Comparison of ENCODE assay signal across 8 cellular contexts in the genomic region with DNA sequence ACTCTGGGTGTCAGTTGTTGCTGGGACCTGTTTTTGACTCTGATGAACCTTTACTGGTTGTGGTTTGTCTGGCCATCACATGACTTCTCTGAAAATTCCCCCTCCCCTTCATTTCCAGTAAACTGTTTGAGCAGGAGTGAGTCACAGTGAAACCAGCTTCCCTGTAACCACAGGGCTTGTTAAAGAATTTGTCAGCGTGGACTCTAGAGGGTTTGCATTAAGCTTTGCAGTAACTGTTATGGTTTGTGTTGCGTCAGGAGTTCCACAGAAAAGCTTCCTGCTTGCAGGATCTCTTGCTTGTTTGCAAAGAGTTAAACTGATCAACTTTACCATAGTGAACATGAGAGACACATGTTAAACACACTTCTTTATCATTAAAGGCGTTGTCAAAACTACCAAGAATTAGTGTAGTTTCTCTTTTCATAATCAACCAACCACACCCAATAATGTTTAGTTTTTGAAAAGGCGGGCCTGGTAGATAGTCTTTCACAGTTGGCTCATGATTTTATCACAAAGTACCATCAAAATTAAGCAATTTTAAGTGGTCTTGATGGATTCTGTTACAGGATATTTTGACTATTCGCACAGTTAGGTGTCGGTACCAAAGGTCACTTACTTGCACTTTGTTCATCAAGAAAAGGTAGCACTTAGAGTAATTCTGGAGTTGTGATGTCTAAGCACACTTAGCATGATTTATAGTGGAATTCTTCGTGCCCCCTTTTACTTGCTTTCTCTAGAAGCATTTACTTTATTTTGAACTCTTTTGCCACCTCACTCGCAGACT.
DNase-seq lines count a peak whose midpoint lies in the region; ATAC-seq and TF ChIP-seq lines count a peak whose summit lies in the region.

No MANE protein-coding gene starts in this region.

- CTCF ChIA-PET in A673 (lab: Charles Lee): interaction anchor here (0.9 kb wide), 1 partner anchor 43 kb away, joined by 3 read pairs; no protein-coding TSS in a partner anchor

- ATAC-seq in GM18511 (IDR thresholded peaks at IDR 0.05; ENCODE audit: unreplicated experiment) (peak; percentile 91), HG02973 (IDR thresholded peaks at IDR 0.05; ENCODE audit: unreplicated experiment) (peak; percentile 85)

- H3K9ac ChIP-seq in mucosa of rectum (ENCODE audit: low read depth in 1 of 2, low read length in 2 of 2): peak overlapping the region; percentile 3 to 70

- POLR2A ChIA-PET in A673 (lab: Charles Lee; ENCODE audit: low non-redundant PET): interaction anchor here (0.6 to 1.1 kb wide), 3 partner anchors 9 to 51 kb away, joined by 3 to 21 read pairs (median 9); no protein-coding TSS in a partner anchor

- H3K4me3 ChIP-seq in A673 (ENCODE audit: low read depth, low read length, poor library complexity, severe bottlenecking): peak overlapping the region; percentile 10
- peak overlapping the region; percentile 36 for H3K4me3 ChIP-seq in effector memory CD4-positive, alpha-beta T cell (ENCODE audit: insufficient read depth, low read depth, low read length, poor library complexity, severe bottlenecking)
- H3K4me3 ChIP-seq in mucosa of rectum (ENCODE audit: low read length in 2 of 2): peak overlapping the region; percentile 49 to 58

- H3K27ac ChIP-seq in A673 (ENCODE audit: low read depth, low read length, poor library complexity, severe bottlenecking) (peak overlapping the region; percentile 96), mucosa of rectum (ENCODE audit: low read depth in 2 of 2, low read length in 2 of 2) (peak overlapping the region; percentile 82 to 93)
- peak overlapping the region; percentile 83 for H3K27ac ChIP-seq in effector memory CD4-positive, alpha-beta T cell (ENCODE audit: insufficient read depth, low read length, poor library complexity, severe bottlenecking)

- no peaks in the 10 kb centered on the region for H3K27me3 ChIP-seq in A673 (replicated peaks; ENCODE audit: insufficient read depth, low read depth, low read length, poor library complexity)
- no peaks in the 10 kb centered on the region for H3K27me3 ChIP-seq in effector memory CD4-positive, alpha-beta T cell (replicated peaks; ENCODE audit: control insufficient read depth, insufficient read depth, low read length, poor library complexity, severe bottlenecking)
- H3K27me3 ChIP-seq in mucosa of rectum (ENCODE audit: control insufficient read depth in 2 of 2, insufficient read depth in 2 of 2, low read length in 2 of 2): no peaks in the 10 kb centered on the region

- no peak for TF ChIP-seq CTCF in A673 (conservative IDR thresholded peaks at IDR 0.05; ENCODE audit: low read depth, low read length)

- DNase-seq in A673 (ENCODE audit: low spot score) (peak; percentile 96), NCI-H510A treated with DMSO at 0.1 percent for 48 hours (lab: John Stamatoyannopoulos, UW) (peak; percentile 96)
- peak; percentile 63 to 76 for DNase-seq in activated CD4-positive, alpha-beta T cell treated with anti-CD3 and anti-CD28 coated beads, Interleukin-2, amount 50 U/mL, for 48 hours
- peak; percentile 65 to 72 (median 71) for DNase-seq in effector memory CD4-positive, alpha-beta T cell
- peak; percentile 50 to 80 for DNase-seq in stimulated activated CD8-positive, alpha-beta memory T cell treated with anti-CD3 and anti-CD28 coated beads, Interleukin-7, amount 100 ng/mL, for 48 hours (ENCODE audit: extremely low read depth in 1 of 2, low read depth in 1 of 2)

- H3K36me3 ChIP-seq in A673 (ENCODE audit: insufficient read depth, low read length, poor library complexity, severe bottlenecking) (no peaks in the 10 kb centered on the region), mucosa of rectum (ENCODE audit: control insufficient read depth in 2 of 2, insufficient read depth in 2 of 2, low read length in 2 of 2) (peaks cover 0 to 1% of the 10 kb centered on the region in 2 donors)
- H3K36me3 ChIP-seq in effector memory CD4-positive, alpha-beta T cell (ENCODE audit: control insufficient read depth, insufficient read depth, low read length): no peaks in the 10 kb centered on the region

- BruUV-seq in A673 (replicated peaks; lab: Mats Ljungman, UMichigan): TSS peak; percentile 49

- intact Hi-C loops in A673 (cut with micrococcal nuclease; ENCODE audit: unreplicated experiment): loop anchor here (2.0 kb wide), 2 partner anchors 42 to 50 kb away; no protein-coding TSS in a partner anchor

- H3K9me3 ChIP-seq in A673 (ENCODE audit: low read depth, low read length, poor library complexity, severe bottlenecking) (no peaks in the 10 kb centered on the region), mucosa of rectum (ENCODE audit: control insufficient read depth in 2 of 2, low read length in 2 of 2) (no peaks in the 10 kb centered on the region)
- H3K9me3 ChIP-seq in effector memory CD4-positive, alpha-beta T cell (ENCODE audit: control insufficient read depth, low read length): no peaks in the 10 kb centered on the region

- H3K4me1 ChIP-seq in A673 (ENCODE audit: insufficient read depth, low read length, poor library complexity, severe bottlenecking) (peaks cover 60% of the 10 kb centered on the region), mucosa of rectum (ENCODE audit: control insufficient read depth in 2 of 2, insufficient read depth in 2 of 2, low read length in 2 of 2) (peaks cover 14 to 21% of the 10 kb centered on the region in 2 donors)
- peaks cover 38% of the 10 kb centered on the region for H3K4me1 ChIP-seq in effector memory CD4-positive, alpha-beta T cell (ENCODE audit: control insufficient read depth, insufficient read depth, low read length, poor library complexity, severe bottlenecking)

Comparison
In these comparisons a context has a peak if more than half of its experiments do, and no peak if none do; other contexts are left out.
1. Peak in every context shown above with its lines: DNase-seq, ATAC-seq, H3K4me3 ChIP-seq and H3K27ac ChIP-seq.